Comparison of ENCODE assay signal across 8 cellular contexts in genomic region chr17:19369846-19370492, GRCh38. TPM values are rescaled to one million over a fixed set of nuclear protein-coding genes. Genes with fewer than 3 reads are reported as not detected.
DNase-seq lines count a peak whose midpoint lies in the region; ATAC-seq and FAIRE-seq lines count a peak whose summit lies in the region.
"Had no signal": no experiment of that assay in that cellular context is flagged by ENCODE, and none has a peak within 500 bp of the region (broad histone marks: within the 10 kb centered on the region; RNA-seq: fewer than 3 reads in every experiment).

No MANE protein-coding gene starts in this region.

- H3K27me3 Mint-ChIP-seq in activated CD4-positive, alpha-beta T cell treated with anti-CD3 and anti-CD28 coated beads for 36 hours: no peaks in the 10 kb centered on the region

- no peak overlapping the region for H3K4me3 ChIP-seq in skin epidermis

- no peak overlapping the region for H3K4me3 Mint-ChIP-seq in activated CD4-positive, alpha-beta T cell treated with anti-CD3 and anti-CD28 coated beads for 36 hours

- CTCF ChIA-PET in activated CD4-positive, alpha-beta T cell treated with anti-CD3 and anti-CD28 coated beads for 36 hours (lab: Charles Lee): interaction anchor here (0.9 to 1.1 kb wide), 2 partner anchors 8 to 16 kb away, joined by 3 read pairs; partner anchors contain the start of gene MAPK7

- H3K27ac ChIP-seq in skin epidermis: peak overlapping the region in 15 of 21 experiments; percentile 9 to 80 (median 57)

- peak overlapping the region; percentile 70 for H3K27ac Mint-ChIP-seq in activated CD4-positive, alpha-beta T cell treated with anti-CD3 and anti-CD28 coated beads for 36 hours

- intact Hi-C loops in activated CD4-positive, alpha-beta T cell treated with anti-CD3 and anti-CD28 coated beads for 36 hours (cut with DNase I, micrococcal nuclease): loop anchor here in 1 of 2 experiments (10.0 kb wide), 1 partner anchor 275 kb away; the partner anchor contains the start of gene ALDH3A2

- POLR2A ChIA-PET in activated CD4-positive, alpha-beta T cell treated with anti-CD3 and anti-CD28 coated beads for 36 hours (lab: Charles Lee): no interaction called here

- peaks cover 38% of the 10 kb centered on the region for H3K4me1 Mint-ChIP-seq in activated CD4-positive, alpha-beta T cell treated with anti-CD3 and anti-CD28 coated beads for 36 hours

- no peaks in the 10 kb centered on the region for H3K36me3 Mint-ChIP-seq in activated CD4-positive, alpha-beta T cell treated with anti-CD3 and anti-CD28 coated beads for 36 hours (ENCODE audit: low read depth)

- ATAC-seq in activated CD4-positive, alpha-beta T cell treated with anti-CD3 and anti-CD28 coated beads for 36 hours: peak; percentile 69
- ATAC-seq in HG03521 (IDR thresholded peaks at IDR 0.05; ENCODE audit: unreplicated experiment): no peak

- peak; percentile 25 for DNase-seq in activated CD4-positive, alpha-beta T cell treated with anti-CD3 and anti-CD28 coated beads for 36 hours
- no peak for DNase-seq in activated CD4-positive, alpha-beta T cell treated with anti-CD3 and anti-CD28 coated beads, Interleukin-2, amount 50 U/mL, for 48 hours
- DNase-seq in dermis blood vessel endothelial cell (peak; percentile 21), GM19239 (ENCODE audit: insufficient read length, low spot score) (no peak)
- DNase-seq: NCI-H1436 had no signal

- H3K9me3 Mint-ChIP-seq in activated CD4-positive, alpha-beta T cell treated with anti-CD3 and anti-CD28 coated beads for 36 hours (ENCODE audit: low read depth): no peaks in the 10 kb centered on the region

- no peak for FAIRE-seq in GM19239 (lab: Jason Lieb, UNC)
- FAIRE-seq: A204.1 had no signal

RNA-seq across cellular contexts. Expression of gene B9D1, which starts 7.4 kb away (rescaled TPM):
- 1 to 10 TPM; 7.4 to 7.8 TPM for total RNA-seq in activated CD4-positive, alpha-beta T cell treated with anti-CD3 and anti-CD28 coated beads for 36 hours
- total RNA-seq in dermis blood vessel endothelial cell: 11.5 and 12.6 TPM in 2 replicates

RNA-seq across cellular contexts. Expression of gene MAPK7, which starts 8.3 kb away (rescaled TPM):
- total RNA-seq in activated CD4-positive, alpha-beta T cell treated with anti-CD3 and anti-CD28 coated beads for 36 hours: 10 to 100 TPM; 19.0 to 20.8 TPM
- 19.4 and 22.8 TPM in 2 replicates for total RNA-seq in dermis blood vessel endothelial cell

RNA-seq across cellular contexts. Expression of gene MFAP4, which starts 17.0 kb away (rescaled TPM):
- total RNA-seq in activated CD4-positive, alpha-beta T cell treated with anti-CD3 and anti-CD28 coated beads for 36 hours: not detected
- not detected in 2 replicates for total RNA-seq in dermis blood vessel endothelial cell

RNA-seq across cellular contexts. Expression of gene RNF112, which starts 41.1 kb away (rescaled TPM):
- total RNA-seq in activated CD4-positive, alpha-beta T cell treated with anti-CD3 and anti-CD28 coated beads for 36 hours: under 1 TPM; 0.26 to 0.55 TPM
- 0.51 and 0.70 TPM in 2 replicates for total RNA-seq in dermis blood vessel endothelial cell

Comparison
In these comparisons a context has a peak if more than half of its experiments do, and no peak if none do; other contexts are left out.
1. DNase-seq: peak in activated CD4-positive, alpha-beta T cell treated with anti-CD3 and anti-CD28 coated beads for 36 hours (single experiment) and dermis blood vessel endothelial cell (single experiment); none in activated CD4-positive, alpha-beta T cell treated with anti-CD3 and anti-CD28 coated beads, Interleukin-2, amount 50 U/mL, for 48 hours (0 of 2) and GM19239 (single experiment).